ENCODE assay signal across 8 cellular contexts in genomic region chr19:8307965-8308866, GRCh38. TPM values are rescaled to one million over a fixed set of nuclear protein-coding genes. Genes with fewer than 3 reads are reported as not detected.
DNase-seq lines count a peak whose midpoint lies in the region; ATAC-seq and TF ChIP-seq lines count a peak whose summit lies in the region.

Gene CD320, minus strand, starts transcription at chr19:8308358. Its CDS starts 68 bp downstream, at chr19:8308290.

- H3F3A ChIP-seq in GM23248 (ENCODE audit: insufficient read depth) (no peaks in the 10 kb centered on the region), MM.1S (ENCODE audit: insufficient read depth, low read length) (peaks cover 3% of the 10 kb centered on the region; the same call in 1 of the 2 replicates)

- peak within 1 kb of the TSS; percentile 77 for H3K9ac ChIP-seq in DND-41 (ENCODE audit: low read depth, low read length)
- peak within 1 kb of the TSS; percentile 75 for H3K9ac ChIP-seq in GM23248
- peak within 1 kb of the TSS; percentile 85 for H3K9ac ChIP-seq in MM.1S (ENCODE audit: low read length)
- H3K9ac ChIP-seq in stomach smooth muscle (ENCODE audit: low read length in 2 of 2): peak within 1 kb of the TSS; percentile 24 to 60

- H3K79me2 ChIP-seq in DND-41 (ENCODE audit: insufficient read depth, low read length): peaks cover 53% of the 10 kb centered on the region
- H3K79me2 ChIP-seq in GM23248 (ENCODE audit: insufficient read depth): no peaks in the 10 kb centered on the region
- peaks cover 52% of the 10 kb centered on the region for H3K79me2 ChIP-seq in MM.1S (ENCODE audit: low read length)

- H3K9me3 ChIP-seq in DND-41 (ENCODE audit: insufficient read depth, low read length, severe bottlenecking) (no peaks in the 10 kb centered on the region), GM23248 (ENCODE audit: low read depth) (no peaks in the 10 kb centered on the region), MM.1S (replicated peaks; ENCODE audit: insufficient read depth, low read length) (no peaks in the 10 kb centered on the region), neuron (ENCODE audit: low read length) (no peaks in the 10 kb centered on the region), stomach smooth muscle (ENCODE audit: control insufficient read depth in 2 of 2, low read length in 2 of 2) (no peaks in the 10 kb centered on the region)

- in situ Hi-C loops in GM23248 (cut with MboI): no loop called here

- TF ChIP-seq CTCF in DND-41 (IDR thresholded peaks at IDR 0.05; ENCODE audit: borderline replicate concordance, extremely low read depth, low read length, poor library complexity, severe bottlenecking): no peak
- TF ChIP-seq CTCF in MM.1S (IDR thresholded peaks at IDR 0.05; ENCODE audit: low read length): no peak

- peak within 1 kb of the TSS; percentile 97 for H3K4me2 ChIP-seq in DND-41 (ENCODE audit: insufficient read depth, low read length)
- H3K4me2 ChIP-seq in GM23248 (ENCODE audit: unreplicated experiment): peak within 1 kb of the TSS; percentile 82
- H3K4me2 ChIP-seq in MM.1S (ENCODE audit: low read depth, low read length): peak within 1 kb of the TSS; percentile 94

- H3K27ac ChIP-seq in DND-41 (ENCODE audit: low read length) (peak within 1 kb of the TSS; percentile 87), GM23248 (peak within 1 kb of the TSS; percentile 37), MM.1S (ENCODE audit: low read length) (peak within 1 kb of the TSS; percentile 54; the same call in 1 of the 2 replicates), stomach smooth muscle (ENCODE audit: low read length) (no peak within 1 kb of the TSS)

- H3K36me3 ChIP-seq in DND-41 (ENCODE audit: insufficient read depth, low read length) (peaks cover 58% of the 10 kb centered on the region), GM23248 (ENCODE audit: low read depth) (no peaks in the 10 kb centered on the region), MM.1S (replicated peaks; ENCODE audit: insufficient read depth, low read length) (peaks cover 8% of the 10 kb centered on the region), neuron (ENCODE audit: insufficient read depth, low read length) (peaks cover 16% of the 10 kb centered on the region), stomach smooth muscle (ENCODE audit: control insufficient read depth in 2 of 2, insufficient read depth in 2 of 2, low read length in 2 of 2) (peaks cover 4 to 19% of the 10 kb centered on the region in 2 donors)

- H2AFZ ChIP-seq in DND-41 (ENCODE audit: low read depth, low read length) (peak within 1 kb of the TSS; percentile 77), GM23248 (peak within 1 kb of the TSS; percentile 64), MM.1S (ENCODE audit: low read length) (peak within 1 kb of the TSS; percentile 64), neuron (ENCODE audit: low read depth, low read length) (peak within 1 kb of the TSS; percentile 47)

- WGBS in GM23248 (ENCODE audit: low coverage in 1 of 2, low lambda C conversion rate in 2 of 2, missing lambda C conversion rate in 2 of 2), 2 experiments: 1 to 2% methylated on average over 58 to 63 of the region's 63 CpGs

- peak; percentile 89 for ATAC-seq in DND-41 (ENCODE audit: insufficient read depth, low read depth)

- H3K9me2 ChIP-seq in GM23248 (ENCODE audit: insufficient read depth) (no peaks in the 10 kb centered on the region), MM.1S (replicated peaks; ENCODE audit: insufficient read depth, low read length) (no peaks in the 10 kb centered on the region)

- H3K27me3 ChIP-seq in DND-41 (ENCODE audit: insufficient read depth, low read length, poor library complexity): no peaks in the 10 kb centered on the region
- no peaks in the 10 kb centered on the region for H3K27me3 ChIP-seq in GM23248 (replicated peaks; ENCODE audit: insufficient read depth)
- no peaks in the 10 kb centered on the region for H3K27me3 ChIP-seq in MM.1S (replicated peaks; ENCODE audit: insufficient read depth, low read length)
- no peaks in the 10 kb centered on the region for H3K27me3 ChIP-seq in neuron (ENCODE audit: insufficient read depth, low read length)
- no peaks in the 10 kb centered on the region for H3K27me3 ChIP-seq in stomach smooth muscle (ENCODE audit: control insufficient read depth in 1 of 2, insufficient read depth in 2 of 2, low read length in 2 of 2)

- peak within 1 kb of the TSS; percentile 57 to 71; a peak in 3 of 4 replicates for H3K4me3 ChIP-seq in DND-41 (ENCODE audit: low read depth in 1 of 2, low read length in 2 of 2)
- H3K4me3 ChIP-seq in GM23248: peak within 1 kb of the TSS; percentile 66
- H3K4me3 ChIP-seq in MM.1S (ENCODE audit: low read length): peak within 1 kb of the TSS; percentile 83
- peak within 1 kb of the TSS; percentile 53 for H3K4me3 ChIP-seq in neuron (ENCODE audit: low read length)
- peak within 1 kb of the TSS; percentile 61 to 84 for H3K4me3 ChIP-seq in stomach smooth muscle (ENCODE audit: low read length in 2 of 2)

- DNase-seq in DND-41 (peak; percentile 93), GM23248 (peak; percentile 95), MM.1S (peak; percentile 96), SHP77 (lab: John Stamatoyannopoulos, UW) (peak; percentile 89 to 93), foreskin melanocyte (peak; percentile 86)
- DNase-seq in activated gamma-delta T cell treated with anti-CD3 and anti-CD28 coated beads, Interleukin-2, amount 50 U/mL, for 16 hours (ENCODE audit: low read depth): peak; percentile 82

- H4K20me1 ChIP-seq in DND-41 (ENCODE audit: insufficient read depth, low read length) (peaks cover 5% of the 10 kb centered on the region), GM23248 (ENCODE audit: insufficient read depth) (no peaks in the 10 kb centered on the region), MM.1S (ENCODE audit: insufficient read depth, low read length) (no peaks in the 10 kb centered on the region)

- peaks cover 52% of the 10 kb centered on the region for H3K4me1 ChIP-seq in DND-41 (ENCODE audit: insufficient read depth, low read length)
- H3K4me1 ChIP-seq in GM23248 (ENCODE audit: insufficient read depth): peaks cover 15% of the 10 kb centered on the region
- H3K4me1 ChIP-seq in MM.1S (ENCODE audit: low read length): peaks cover 6% of the 10 kb centered on the region
- H3K4me1 ChIP-seq in neuron (ENCODE audit: insufficient read depth, low read length): peaks cover 12% of the 10 kb centered on the region
- H3K4me1 ChIP-seq in stomach smooth muscle (ENCODE audit: control insufficient read depth, insufficient read depth, low read length): peaks cover 22% of the 10 kb centered on the region

RNA-seq across cellular contexts. Expression of gene CD320, which starts in this region (rescaled TPM):
- 55.8 and 65.8 TPM in 2 replicates for total RNA-seq in GM23248 (2014; rRNA removed; shearing (Covaris generic))
- polyA plus RNA-seq in GM23248 (2016; fragmentation: Nextera tagmentation; extraction: Ambion mirVana): 72.2 and 79.4 TPM in 2 replicates
